ENCODE assay signal across 10 cellular contexts in genomic region chr1:230306158-230306557, GRCh38.
A peak's percentile ranks its signal among the peaks of the same experiment; 100 is the strongest.
DNase-seq lines count a peak whose midpoint lies in the region; ATAC-seq and TF ChIP-seq lines count a peak whose summit lies in the region.
"Had no signal": no experiment of that assay in that cellular context is flagged by ENCODE, and none has a peak within 500 bp of the region (broad histone marks: within the 10 kb centered on the region; RNA-seq: fewer than 3 reads in every experiment).

No MANE protein-coding gene starts in this region.

- in situ Hi-C loops in KBM-7 (cut with MboI; ENCODE audit: low pct_unique_long_range_greater_than_20kb, low sequenced_read_pairs), result loop anchor here (25.0 kb wide), 2 partner anchors 644 to 1044 kb away; partner anchors contain the start of gene RAB4A
- in situ Hi-C loops in GM13976 (cut with MboI; ENCODE audit: low sequenced_read_pairs, unreplicated experiment), result loop anchor here (10.0 to 25.0 kb wide), 2 partner anchors 651 to 1044 kb away; partner anchors contain the start of gene RAB4A

- H3K27ac Mint-ChIP-seq in activated T-cell treated with anti-CD3 and anti-CD28 coated beads, Interleukin-2, amount 50 U/mL, for 72 hours, result no peak overlapping the region

- TF ChIP-seq CTCF in GM13976 (IDR thresholded peaks at IDR 0.05; ENCODE audit: borderline replicate concordance, control extremely low read depth, extremely low read depth, insufficient read depth, missing control alignments), result no peak

- no peaks in the 10 kb centered on the region for H3K9me3 Mint-ChIP-seq in activated T-cell treated with anti-CD3 and anti-CD28 coated beads, Interleukin-2, amount 50 U/mL, for 72 hours

- H3K4me1 Mint-ChIP-seq in activated T-cell treated with anti-CD3 and anti-CD28 coated beads, Interleukin-2, amount 50 U/mL, for 72 hours (ENCODE audit: low read depth), result peaks cover 52% of the 10 kb centered on the region

- peak overlapping the region in 1 of 2 donors; percentile 24 for H3K4me3 Mint-ChIP-seq in activated T-cell treated with anti-CD3 and anti-CD28 coated beads, Interleukin-2, amount 50 U/mL, for 72 hours

- H3K36me3 Mint-ChIP-seq in activated T-cell treated with anti-CD3 and anti-CD28 coated beads, Interleukin-2, amount 50 U/mL, for 72 hours (ENCODE audit: insufficient read depth in 2 of 2), result no peaks in the 10 kb centered on the region

- peak; percentile 48 for ATAC-seq in HG03095 (IDR thresholded peaks at IDR 0.05; ENCODE audit: unreplicated experiment)
- ATAC-seq in activated T-cell treated with anti-CD3 and anti-CD28 coated beads, Interleukin-2, amount 50 U/mL, for 72 hours (replicated peaks in 1 of 2), result peak; percentile 88 to 92

- H3K27me3 Mint-ChIP-seq in activated T-cell treated with anti-CD3 and anti-CD28 coated beads, Interleukin-2, amount 50 U/mL, for 72 hours (ENCODE audit: low read depth), result peaks cover 8% of the 10 kb centered on the region

- peak; percentile 28 for DNase-seq in stimulated activated naive CD4-positive, alpha-beta T cell treated with Interleukin-2 at 50 U/mL for 16 hours (lab: John Stamatoyannopoulos, UW)
- no peak for DNase-seq in stimulated activated naive CD4-positive, alpha-beta T cell (lab: John Stamatoyannopoulos, UW)
- DNase-seq in activated T-cell treated with anti-CD3 and anti-CD28 coated beads, Interleukin-2, amount 50 U/mL, for 72 hours, result peak; percentile 68 to 70
- DNase-seq in NCI-H748 (lab: John Stamatoyannopoulos, UW; ENCODE audit: unreplicated experiment) (no peak), T1000 (lab: John Stamatoyannopoulos, UW) (no peak), KBM-7 (no peak), GM13976 (ENCODE audit: low spot score) (no peak)
- DNase-seq: cerebellar nuclear complex, NCI-H1105 treated with DMSO at 0.1 percent for 48 hours had no signal

Comparison
In these comparisons a context has a peak if more than half of its experiments do, and no peak if none do; other contexts are left out.
1. DNase-seq: peak in stimulated activated naive CD4-positive, alpha-beta T cell treated with Interleukin-2 at 50 U/mL for 16 hours (single experiment) and activated T-cell treated with anti-CD3 and anti-CD28 coated beads, Interleukin-2, amount 50 U/mL, for 72 hours (2 of 2); none in stimulated activated naive CD4-positive, alpha-beta T cell (0 of 6), NCI-H748 (single experiment), T1000 (single experiment), KBM-7 (single experiment) and GM13976 (single experiment).